Comparison of ENCODE assay signal across 1 cellular context in genomic region chr14:63361790-63362189, GRCh38.
TF ChIP-seq lines count a peak whose summit lies in the region.

No MANE protein-coding gene starts in this region.

TF ChIP-seq in A549, 52 proteins besides CTCF, POLR2A, EP300 and RAD21 (continued from another document):
- TF ChIP-seq E2F6 (IDR thresholded peaks at IDR 0.05; ENCODE audit: borderline replicate concordance, low read depth) (no peak), MAZ (IDR thresholded peaks at IDR 0.05; ENCODE audit: borderline replicate concordance, low read depth, low read length) (no peak), RCOR1 (IDR thresholded peaks at IDR 0.05; ENCODE audit: low read depth, low read length) (no peak), RNF2 (IDR thresholded peaks at IDR 0.05; ENCODE audit: borderline replicate concordance, low read depth) (no peak), EHMT2 (IDR thresholded peaks at IDR 0.05; ENCODE audit: low read depth) (no peak)
